Comparison of ENCODE assay signal across 8 cellular contexts in genomic region chr1:42953182-42954180, GRCh38. TPM values are rescaled to one million over a fixed set of nuclear protein-coding genes. Genes with fewer than 3 reads are reported as not detected.
A peak's percentile ranks its signal among the peaks of the same experiment; 100 is the strongest.
DNase-seq lines count a peak whose midpoint lies in the region; ATAC-seq, FAIRE-seq and TF ChIP-seq lines count a peak whose summit lies in the region.

No MANE protein-coding gene starts in this region.

- DNase-seq in GM06990 (ENCODE audit: extremely low read depth, insufficient read length) (no peak), OCI-LY7 (ENCODE audit: low spot score) (no peak), H1 (ENCODE audit: low read depth in 1 of 2, low spot score in 2 of 2) (no peak), trophoblast cell (no peak), GOT3 (lab: John Stamatoyannopoulos, UW) (no peak), iPS-NIHi11 (ENCODE audit: low spot score) (no peak)

- intact Hi-C loops in OCI-LY7 (cut with micrococcal nuclease; ENCODE audit: unreplicated experiment) = loop anchor here (5.0 kb wide), 1 partner anchor 699 kb away; the partner anchor contains the start of gene KDM4A

- H3K4me1 ChIP-seq in OCI-LY7 (ENCODE audit: insufficient read depth, low read length, poor library complexity, severe bottlenecking) (peaks cover 78% of the 10 kb centered on the region), H1 (replicated peaks in 1 of 4; ENCODE audit: control insufficient read depth in 3 of 4, insufficient read depth in 4 of 4, low read length in 3 of 4) (peaks cover 16 to 48% (median 37%) of the 10 kb centered on the region in 4 experiments), trophoblast cell (ENCODE audit: control insufficient read depth in 1 of 2, insufficient read depth in 2 of 2, low read length in 2 of 2) (peaks cover 38 to 48% of the 10 kb centered on the region in 2 experiments)

- no peak for TF ChIP-seq CTCF in GM06990 (IDR thresholded peaks at IDR 0.05; ENCODE audit: insufficient read depth, low read length, poor library complexity, severe bottlenecking)
- 0 out of 2 replicates have a peak, but pooled peaks have one; percentile 22 for TF ChIP-seq CTCF in OCI-LY7 (conservative IDR thresholded peaks at IDR 0.05; ENCODE audit: low read length)
- no peak for TF ChIP-seq CTCF in H1 (IDR thresholded peaks at IDR 0.05; ENCODE audit: control extremely low read depth in 1 of 3, insufficient read depth in 1 of 3, low read depth in 1 of 3, low read length in 3 of 3)

- peaks cover 48% of the 10 kb centered on the region for H4K20me1 ChIP-seq in OCI-LY7 (ENCODE audit: insufficient read depth, low read length)
- H4K20me1 ChIP-seq in H1 (replicated peaks in 1 of 2; ENCODE audit: control insufficient read depth in 1 of 2, insufficient read depth in 2 of 2, low read length in 2 of 2) = peaks cover 61 to 69% of the 10 kb centered on the region in 2 experiments

- H4K5ac ChIP-seq in H1 (ENCODE audit: insufficient read length, low read depth, low read length) = no peak overlapping the region

- no peak for FAIRE-seq in H1 (lab: Jason Lieb, UNC)

- H3K14ac ChIP-seq in H1 (ENCODE audit: insufficient read length) = no peak overlapping the region
- peak overlapping the region; percentile 29 for H3K14ac ChIP-seq in trophoblast cell (ENCODE audit: low read length)

- H3K4ac ChIP-seq in H1 (replicated peaks; ENCODE audit: insufficient read length, low read depth, low read length) (no peak overlapping the region), trophoblast cell (ENCODE audit: low read depth, low read length) (peak overlapping the region; percentile 29)

- H3K79me2 ChIP-seq in OCI-LY7 (ENCODE audit: insufficient read depth, low read depth, low read length) (peaks cover 100% of the 10 kb centered on the region), H1 (ENCODE audit: control insufficient read depth in 1 of 2, insufficient read depth in 2 of 2, low read length in 2 of 2) (peaks cover 88 to 99% of the 10 kb centered on the region in 2 experiments), trophoblast cell (ENCODE audit: control insufficient read depth, insufficient read depth, low read length, poor library complexity) (peaks cover 65% of the 10 kb centered on the region)

- H2BK5ac ChIP-seq in H1 (ENCODE audit: low read depth, low read length) = peak overlapping the region; percentile 15; the same call in 1 of the 2 replicates
- H2BK5ac ChIP-seq in trophoblast cell (ENCODE audit: low read depth, low read length, poor library complexity) = peak overlapping the region; percentile 19

- H3K79me1 ChIP-seq in H1 (ENCODE audit: low read depth, low read length) = peaks cover 21% of the 10 kb centered on the region
- H3K79me1 ChIP-seq in trophoblast cell (ENCODE audit: low read length) = peaks cover 43% of the 10 kb centered on the region

- H3K18ac ChIP-seq in H1 (ENCODE audit: extremely low read depth, low read length) (no peak overlapping the region), trophoblast cell (ENCODE audit: low read length) (peak overlapping the region; percentile 43)

- peak in 1 of 2 experiments; percentile 26; a peak in 2 of 4 replicates for TF ChIP-seq RAD21 in H1 (IDR thresholded peaks at IDR 0.05 in 1 of 2, conservative IDR thresholded peaks at IDR 0.05 in 1 of 2; ENCODE audit: low read depth in 2 of 2, low read length in 2 of 2)

- BruUV-seq in OCI-LY7 (replicated peaks; lab: Mats Ljungman, UMichigan) = no TSS peak

- CTCF ChIA-PET in OCI-LY7 (lab: Charles Lee; ENCODE audit: unreplicated experiment) = interaction anchor here (0.7 to 1.4 kb wide), 3 partner anchors 15 to 121 kb away, joined by 3 to 4 read pairs (median 4); no protein-coding TSS in a partner anchor
- CTCF ChIA-PET in H1 (lab: Charles Lee; ENCODE audit: partially characterized antibody) = interaction anchor here (0.6 to 4.1 kb wide), 11 partner anchors 9 to 716 kb away, joined by 3 to 29 read pairs (median 5); no protein-coding TSS in a partner anchor

- H2AK5ac ChIP-seq in H1 (ENCODE audit: low read depth, low read length) (no peak overlapping the region), trophoblast cell (ENCODE audit: low read length) (no peak overlapping the region)

- no peaks in the 10 kb centered on the region; the same call in 1 of the 2 replicates for H3K23me2 ChIP-seq in H1 (ENCODE audit: low read depth, low read length)

- peak overlapping the region; percentile 42 for H4K8ac ChIP-seq in H1 (ENCODE audit: extremely low read depth, insufficient read depth, low read length)
- H4K8ac ChIP-seq in trophoblast cell (ENCODE audit: low read depth, low read length) = peak overlapping the region; percentile 18

- H3K27me3 ChIP-seq in GM06990 (replicated peaks; ENCODE audit: control insufficient read depth, insufficient read depth, low read length) = no peaks in the 10 kb centered on the region
- no peaks in the 10 kb centered on the region for H3K27me3 ChIP-seq in H1 (replicated peaks in 1 of 4; ENCODE audit: control insufficient read depth in 3 of 4, extremely low read depth in 1 of 4, insufficient read depth in 3 of 4, low read length in 3 of 4)
- H3K27me3 ChIP-seq in trophoblast cell (ENCODE audit: insufficient read depth, low read length) = no peaks in the 10 kb centered on the region

- no peak for ATAC-seq in GM21825 (IDR thresholded peaks at IDR 0.05; ENCODE audit: unreplicated experiment)
- no peak for ATAC-seq in HG03095 (IDR thresholded peaks at IDR 0.05; ENCODE audit: unreplicated experiment)

- no peak overlapping the region for H4K12ac ChIP-seq in trophoblast cell (ENCODE audit: low read depth, low read length)

- no peaks in the 10 kb centered on the region for H3K9me2 ChIP-seq in OCI-LY7 (ENCODE audit: insufficient read depth, low read length)

- H3K9ac ChIP-seq in H1 (replicated peaks in 1 of 4; ENCODE audit: extremely low read depth in 1 of 4, low read depth in 3 of 4, low read length in 3 of 4) (no peak overlapping the region), trophoblast cell (ENCODE audit: low read length) (peak overlapping the region; percentile 1)

- H3K56ac ChIP-seq in H1 (replicated peaks; ENCODE audit: insufficient read length, low read depth, low read length) = no peak overlapping the region

- no peak overlapping the region for H2BK15ac ChIP-seq in H1 (ENCODE audit: low read length)

- 90% methylated on average over 13 of the region's 13 CpGs; no CpG with 5 or more reads in 1 of the 2 experiments for WGBS in H1 (ENCODE audit: extremely low coverage in 1 of 2, insufficient coverage in 1 of 2, insufficient read length in 1 of 2, insufficient replicate concordance in 2 of 2, low coverage in 1 of 2, low lambda C conversion rate in 2 of 2, missing lambda C conversion rate in 1 of 2), 2 experiments
- no CpG with 5 or more reads among the region's 13 CpGs for WGBS in trophoblast cell (ENCODE audit: extremely low coverage, insufficient coverage, insufficient read length)

- no peak overlapping the region for H4K91ac ChIP-seq in H1 (replicated peaks; ENCODE audit: insufficient read length, low read length)
- H4K91ac ChIP-seq in trophoblast cell (ENCODE audit: low read depth, low read length) = peak overlapping the region; percentile 38

- H3K23ac ChIP-seq in H1 (ENCODE audit: insufficient read length) = no peak overlapping the region
- no peak overlapping the region for H3K23ac ChIP-seq in trophoblast cell (ENCODE audit: low read length)

- peak overlapping the region; percentile 93 for H3K27ac ChIP-seq in OCI-LY7 (ENCODE audit: low read depth, low read length, poor library complexity, severe bottlenecking)
- H3K27ac ChIP-seq in H1 (ENCODE audit: low read depth, low read length) = peak overlapping the region; percentile 13; the same call in 1 of the 2 replicates
- H3K27ac ChIP-seq in trophoblast cell (ENCODE audit: low read depth, low read length) = peak overlapping the region; percentile 74

- H2BK12ac ChIP-seq in H1 (ENCODE audit: low read depth, low read length) = no peak overlapping the region
- H2BK12ac ChIP-seq in trophoblast cell (ENCODE audit: low read length) = peak overlapping the region; percentile 22

- POLR2A ChIA-PET in OCI-LY7 (lab: Charles Lee) (interaction anchor here (0.6 to 3.8 kb wide), 10 partner anchors 8 to 746 kb away, joined by 3 to 24 read pairs (median 3); partner anchors contain the start of genes C1orf50, P3H1 and ZNF691), H1 (lab: Charles Lee; ENCODE audit: partially characterized antibody) (interaction anchor here (0.6 to 14.7 kb wide), 16 partner anchors 9 to 599 kb away, joined by 3 to 140 read pairs (median 5); no protein-coding TSS in a partner anchor)

- no peak overlapping the region for H2BK20ac ChIP-seq in H1 (ENCODE audit: low read length)

- no peak; a peak in 1 of 3 replicates for TF ChIP-seq POLR2A in H1 (IDR thresholded peaks at IDR 0.05; ENCODE audit: control extremely low read depth in 1 of 2, low read depth in 2 of 2, low read length in 2 of 2)

- no peak overlapping the region for H2AFZ ChIP-seq in OCI-LY7 (ENCODE audit: low read length)
- H2AFZ ChIP-seq in H1 (ENCODE audit: low read length) = no peak overlapping the region
- no peak overlapping the region for H2AFZ ChIP-seq in trophoblast cell (ENCODE audit: insufficient read depth, low read length, poor library complexity)

- H3K4me2 ChIP-seq in OCI-LY7 (ENCODE audit: low read length) = peak overlapping the region; percentile 92
- peak overlapping the region; percentile 41 to 81; a peak in 3 of 4 replicates for H3K4me2 ChIP-seq in H1 (ENCODE audit: insufficient read depth in 1 of 2, low read depth in 2 of 2, low read length in 2 of 2)
- H3K4me2 ChIP-seq in trophoblast cell (ENCODE audit: low read length) = peak overlapping the region; percentile 8

- H3K36me3 ChIP-seq in GM06990 (ENCODE audit: control insufficient read depth, insufficient read depth, low read length) (peaks cover 15% of the 10 kb centered on the region), OCI-LY7 (ENCODE audit: insufficient read depth, low read length) (peaks cover 76% of the 10 kb centered on the region), H1 (ENCODE audit: control insufficient read depth in 2 of 4, insufficient read depth in 4 of 4, low read length in 3 of 4) (peaks cover 16 to 63% (median 17%) of the 10 kb centered on the region in 4 experiments; a peak in 7 of 8 replicates), trophoblast cell (ENCODE audit: control insufficient read depth in 1 of 2, insufficient read depth in 2 of 2, low read length in 2 of 2) (peaks cover 46 to 47% of the 10 kb centered on the region in 2 experiments)

- peak overlapping the region; percentile 5 for H3K4me3 ChIP-seq in GM06990 (replicated peaks; ENCODE audit: low read depth, low read length)
- peak overlapping the region; percentile 64 for H3K4me3 ChIP-seq in OCI-LY7 (ENCODE audit: low read depth, low read length, poor library complexity, severe bottlenecking)
- H3K4me3 ChIP-seq in H1 (ENCODE audit: extremely low read depth in 1 of 4, insufficient read depth in 2 of 4, low read depth in 3 of 4, low read length in 4 of 4) = peak overlapping the region in 1 of 4 experiments; percentile 26; a peak in 1 of 8 replicates
- H3K4me3 ChIP-seq in trophoblast cell (ENCODE audit: low read depth, low read length) = no peak overlapping the region

- H2BK120ac ChIP-seq in H1 (replicated peaks; ENCODE audit: low read depth, low read length) = no peak overlapping the region
- H2BK120ac ChIP-seq in trophoblast cell (ENCODE audit: insufficient read depth, low read length, poor library complexity) = peak overlapping the region; percentile 40

- no peak for TF ChIP-seq EP300 in H1 (IDR thresholded peaks at IDR 0.05; ENCODE audit: borderline replicate concordance in 1 of 2, low read depth in 2 of 2, low read length in 2 of 2)

- H3K9me3 ChIP-seq in OCI-LY7 (ENCODE audit: low read length) = no peaks in the 10 kb centered on the region
- H3K9me3 ChIP-seq in H1 (ENCODE audit: insufficient read depth in 2 of 2, low read depth in 1 of 2, low read length in 1 of 2) = no peaks in the 10 kb centered on the region
- no peaks in the 10 kb centered on the region for H3K9me3 ChIP-seq in trophoblast cell (ENCODE audit: insufficient read depth, low read depth, low read length)

RNA-seq across cellular contexts. Expression of gene SLC2A1, which starts 5.2 kb away (rescaled TPM):
- 45.7 and 66.6 TPM in 2 replicates for total RNA-seq in OCI-LY7 (2014; rRNA removed; shearing (Covaris generic))
- total RNA-seq in OCI-LY7 (2022) = 78.9 and 93.4 TPM in 2 replicates
- total RNA-seq in H1 (2021; fragmentation: NEBNext Ultra II Directional; extraction: Animal tissue kit (Norgen Biotek cat#: 25700)) = 230 and 239 TPM in 2 replicates
- 308 and 434 TPM in 2 replicates for polyA plus RNA-seq in H1 (2011; rRNA removed)
- 236 TPM for polyA plus RNA-seq in H1 (2011; cell fraction: cytosol; rRNA removed)
- polyA plus RNA-seq in H1 (2011; cell fraction: nucleus; rRNA removed) = 357 TPM
- polyA plus RNA-seq in H1 (2012, experiment 1 of 2) = 162 to 242 TPM (median 209 TPM) in 4 replicates
- 247 TPM for polyA plus RNA-seq in H1 (2012, experiment 2 of 2)
- 529 TPM for polyA plus RNA-seq in H1 (2013, experiment 1 of 2)
- 510 TPM for polyA plus RNA-seq in H1 (2013, experiment 2 of 2)
- 208 and 234 TPM in 2 replicates for polyA minus RNA-seq in H1 (2011; rRNA and poly(A)+ RNA removed)
- 142 TPM for polyA minus RNA-seq in H1 (2011; cell fraction: cytosol; rRNA and poly(A)+ RNA removed)
- polyA minus RNA-seq in H1 (2011; cell fraction: nucleus; rRNA and poly(A)+ RNA removed) = 197 TPM
- 1,633 and 1,681 TPM in 2 replicates for polyA plus RNA-seq in trophoblast cell (2013)

Comparison
In these comparisons a context has a peak if more than half of its experiments do, and no peak if none do; other contexts are left out.
1. H3K27ac ChIP-seq: peak in every context shown above with its lines; median percentile 93 in OCI-LY7; 74 in trophoblast cell; 13 in H1.
2. H3K4me2 ChIP-seq: peak in every context shown above with its lines; median percentile 92 in OCI-LY7; 61 in H1; 8 in trophoblast cell.